In the genomic region with DNA sequence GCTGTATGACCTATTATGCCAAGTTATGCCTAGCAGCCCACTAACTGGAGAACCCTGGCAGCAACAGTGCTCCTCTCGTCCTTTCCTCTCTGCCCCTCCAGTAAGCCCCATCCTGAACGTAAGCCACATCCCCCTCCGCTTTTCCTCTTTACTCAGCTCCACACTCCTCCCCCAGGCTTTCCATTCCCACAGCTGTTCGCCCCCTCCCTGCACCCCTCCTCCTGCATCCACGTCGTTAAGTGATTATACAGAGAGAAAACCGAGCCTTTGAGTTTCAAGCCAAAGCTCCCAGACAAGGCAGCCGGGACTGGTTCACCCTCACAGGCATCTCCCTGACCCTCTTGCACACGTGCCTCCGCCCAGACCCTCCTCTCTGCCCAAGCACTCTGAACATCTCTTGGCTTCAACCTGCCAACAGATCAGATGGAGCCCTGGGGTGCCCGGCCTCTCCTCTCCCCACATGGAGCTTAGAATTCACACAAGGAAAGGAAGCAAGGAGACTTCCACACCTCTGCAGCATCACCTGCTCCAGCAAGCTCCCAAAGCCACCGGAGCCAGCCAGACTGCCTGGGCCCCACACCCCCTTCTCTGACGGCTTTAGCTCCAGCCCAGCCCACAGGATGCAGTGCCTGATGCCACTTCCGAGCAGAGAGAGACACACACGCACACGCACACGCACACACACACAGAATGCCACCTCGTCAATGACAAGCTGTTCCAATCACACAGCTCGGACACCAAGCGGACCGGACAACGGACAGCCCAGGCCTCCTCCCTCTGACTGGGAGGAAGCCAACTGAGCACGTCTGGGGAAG, we compare ENCODE assay signal across 1 cellular context.
A peak's percentile ranks its signal among the peaks of the same experiment; 100 is the strongest.
TF ChIP-seq lines count a peak whose summit lies in the region.

No MANE protein-coding gene starts in this region.

TF ChIP-seq in H1, 55 proteins besides CTCF, POLR2A, EP300 and RAD21:
- no peak for TF ChIP-seq PHF8 (conservative IDR thresholded peaks at IDR 0.05; ENCODE audit: low read depth, low read length)
- no peak for TF ChIP-seq SIX5 (IDR thresholded peaks at IDR 0.05; ENCODE audit: low read depth, low read length)
- no peak for TF ChIP-seq CREB1 (IDR thresholded peaks at IDR 0.05)
- TF ChIP-seq KDM5A (IDR thresholded peaks at IDR 0.05; ENCODE audit: low read length), result no peak
- no peak for TF ChIP-seq TCF12 (IDR thresholded peaks at IDR 0.05; ENCODE audit: low read depth, low read length)
- TF ChIP-seq, protein P1, sequence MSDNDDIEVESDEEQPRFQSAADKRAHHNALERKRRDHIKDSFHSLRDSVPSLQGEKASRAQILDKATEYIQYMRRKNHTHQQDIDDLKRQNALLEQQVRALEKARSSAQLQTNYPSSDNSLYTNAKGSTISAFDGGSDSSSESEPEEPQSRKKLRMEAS (IDR thresholded peaks at IDR 0.05), result 0 out of 2 replicates have a peak, but pooled peaks have one; percentile 24
TF ChIP-seq in H1: peak in this region for 1.
